Comparison of ENCODE assay signal across 8 cellular contexts in genomic region chr15:68794869-68795268, GRCh38. TPM values are rescaled to one million over a fixed set of nuclear protein-coding genes. Genes with fewer than 3 reads are reported as not detected.
DNase-seq lines count a peak whose midpoint lies in the region; ATAC-seq and TF ChIP-seq lines count a peak whose summit lies in the region.

No MANE protein-coding gene starts in this region.

- H3K36me3 ChIP-seq in BLaER1 (peaks cover 32% of the 10 kb centered on the region), Peyer's patch (no peaks in the 10 kb centered on the region), esophagus squamous epithelium (no peaks in the 10 kb centered on the region), neural progenitor cell (no peaks in the 10 kb centered on the region), HAP-1 (replicated peaks) (peaks cover 57% of the 10 kb centered on the region)

- no peak overlapping the region; the same call in 1 of the 2 replicates for H3K9ac ChIP-seq in BLaER1
- H3K9ac ChIP-seq in neural progenitor cell = no peak overlapping the region

- peak overlapping the region; percentile 75 for H3K27ac Mint-ChIP-seq in neural progenitor cell

- ATAC-seq in HG02678 (IDR thresholded peaks at IDR 0.05; ENCODE audit: unreplicated experiment) = no peak

- peaks cover 100% of the 10 kb centered on the region for H4K20me1 ChIP-seq in BLaER1
- H4K20me1 ChIP-seq in neural progenitor cell (ENCODE audit: low read depth) = peaks cover 100% of the 10 kb centered on the region

- H3K27ac ChIP-seq in BLaER1 (peak overlapping the region; percentile 29), Peyer's patch (peak overlapping the region in 3 of 4 donors; percentile 29 to 57 (median 43)), esophagus squamous epithelium (peak overlapping the region; percentile 74 to 89 (median 85)), neural progenitor cell (no peak overlapping the region)

- peaks cover 100% of the 10 kb centered on the region for H3K79me2 ChIP-seq in neural progenitor cell (ENCODE audit: low read depth)

- H3K9me3 ChIP-seq in BLaER1 (no peaks in the 10 kb centered on the region), Peyer's patch (no peaks in the 10 kb centered on the region), esophagus squamous epithelium (no peaks in the 10 kb centered on the region), neural progenitor cell (ENCODE audit: low read depth) (no peaks in the 10 kb centered on the region), HAP-1 (no peaks in the 10 kb centered on the region)

- H3K4me2 ChIP-seq in BLaER1 (peak overlapping the region; percentile 92), neural progenitor cell (peak overlapping the region; percentile 65)

- H3K4me1 ChIP-seq in BLaER1 (peaks cover 100% of the 10 kb centered on the region), Peyer's patch (peaks cover 3 to 70% (median 19%) of the 10 kb centered on the region in 4 donors), esophagus squamous epithelium (peaks cover 58 to 98% (median 73%) of the 10 kb centered on the region in 3 donors), neural progenitor cell (peaks cover 61% of the 10 kb centered on the region), HAP-1 (peaks cover 28% of the 10 kb centered on the region)

- H3K27me3 ChIP-seq in BLaER1 = no peaks in the 10 kb centered on the region
- H3K27me3 ChIP-seq in Peyer's patch = no peaks in the 10 kb centered on the region
- H3K27me3 ChIP-seq in esophagus squamous epithelium = no peaks in the 10 kb centered on the region
- H3K27me3 ChIP-seq in neural progenitor cell = no peaks in the 10 kb centered on the region
- H3K27me3 ChIP-seq in HAP-1 (ENCODE audit: low read depth) = no peaks in the 10 kb centered on the region

- no peaks in the 10 kb centered on the region for H3K9me3 Mint-ChIP-seq in neural progenitor cell

- H3F3A ChIP-seq in neural progenitor cell (ENCODE audit: low read depth) = peaks cover 15% of the 10 kb centered on the region

- 22 to 23% methylated on average over 3 to 4 of the region's 4 CpGs for WGBS in esophagus squamous epithelium, 2 donors

- peaks cover 91% of the 10 kb centered on the region for H3K4me1 Mint-ChIP-seq in neural progenitor cell

- no peaks in the 10 kb centered on the region for H3K27me3 Mint-ChIP-seq in neural progenitor cell (ENCODE audit: insufficient read depth, low read depth)

- peak overlapping the region; percentile 55 for H3K4me3 Mint-ChIP-seq in neural progenitor cell

- H3K4me3 ChIP-seq in BLaER1 = no peak overlapping the region
- peak overlapping the region in 2 of 4 donors; percentile 9 to 22 for H3K4me3 ChIP-seq in Peyer's patch
- peak overlapping the region in 2 of 4 donors; percentile 17 to 44 for H3K4me3 ChIP-seq in esophagus squamous epithelium
- H3K4me3 ChIP-seq in neural progenitor cell = no peak overlapping the region
- no peak overlapping the region for H3K4me3 ChIP-seq in HAP-1

- TF ChIP-seq POLR2A in Peyer's patch (IDR thresholded peaks at IDR 0.05) (no peak), esophagus squamous epithelium (IDR thresholded peaks at IDR 0.05) (no peak)

- DNase-seq in Peyer's patch = peak in 1 of 3 donors; percentile 43
- DNase-seq in esophagus squamous epithelium (lab: John Stamatoyannopoulos, UW) = no peak
- DNase-seq in neural progenitor cell (ENCODE audit: low spot score) = no peak
- DNase-seq in NCI-H1694 (lab: John Stamatoyannopoulos, UW) = no peak
- no peak for DNase-seq in OCI-M2 (lab: John Stamatoyannopoulos, UW; ENCODE audit: unreplicated experiment)
- DNase-seq in HAP-1 (ENCODE audit: low spot score in 2 of 2) = no peak

- intact Hi-C loops in esophagus squamous epithelium (cut with DNase I) = no loop called here

- H2AFZ ChIP-seq in neural progenitor cell (replicated peaks) = no peak overlapping the region

- in situ Hi-C loops in HAP-1 (cut with MboI; ENCODE audit: low sequenced_read_pairs) = no loop called here

- TF ChIP-seq CTCF in Peyer's patch (IDR thresholded peaks at IDR 0.05) (peak in 1 of 6 experiments; percentile 15), esophagus squamous epithelium (IDR thresholded peaks at IDR 0.05) (peak in 1 of 6 experiments; percentile 5), neural progenitor cell (IDR thresholded peaks at IDR 0.05) (no peak)

- H3K36me3 Mint-ChIP-seq in neural progenitor cell = peaks cover 16% of the 10 kb centered on the region

RNA-seq across cellular contexts. Expression of gene ANP32A, which starts 25.8 kb away (rescaled TPM):
- 10 to 100 TPM; 38.2 to 90.8 (median 40.1) TPM for total RNA-seq in Peyer's patch
- total RNA-seq in esophagus squamous epithelium = 10 to 100 TPM; 40.1 to 71.5 (median 43.8) TPM
- 250 and 333 TPM in 2 replicates for total RNA-seq in neural progenitor cell (ENCODE audit: low replicate concordance)
